25 cellular contexts compared by ENCODE assay signal in the genomic region with DNA sequence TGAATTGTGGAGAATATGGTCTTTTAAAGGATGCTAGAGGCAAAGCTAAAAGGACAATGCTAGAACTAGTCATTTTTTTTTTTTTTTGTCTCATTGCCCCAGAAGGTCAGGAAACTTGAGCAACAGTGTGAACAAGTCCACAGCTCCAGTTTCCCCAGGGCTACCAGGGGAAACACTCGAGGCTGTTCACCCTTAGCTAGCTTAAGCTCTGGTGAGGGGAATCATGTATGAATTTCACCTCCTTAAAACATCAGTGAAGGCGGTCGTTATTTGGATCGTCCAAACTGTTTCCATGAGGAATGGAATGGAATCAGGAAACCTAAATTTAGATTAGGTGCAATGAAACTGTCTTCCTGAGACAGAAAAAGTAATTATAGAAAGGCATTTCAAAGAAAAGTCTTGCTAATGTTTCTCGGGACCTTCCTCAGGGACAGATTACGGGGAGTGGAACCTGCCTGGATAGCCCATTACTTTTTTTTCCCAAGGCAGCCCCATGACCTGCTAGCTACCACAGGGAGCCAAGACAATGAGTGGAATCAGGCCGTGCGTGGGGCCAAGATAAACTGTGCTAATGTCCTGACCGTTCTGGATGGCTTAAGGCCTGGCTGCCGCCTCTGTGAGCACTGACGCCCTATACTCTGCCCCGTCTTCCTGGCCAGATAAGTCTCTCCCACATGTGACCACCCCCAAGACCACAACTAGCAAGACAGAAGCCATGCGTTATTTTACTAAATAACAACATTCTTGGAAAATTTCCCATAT.
DNase-seq lines count a peak whose midpoint lies in the region; ATAC-seq and TF ChIP-seq lines count a peak whose summit lies in the region.
"Had no signal": no experiment of that assay in that cellular context is flagged by ENCODE, and none has a peak within 500 bp of the region (broad histone marks: within the 10 kb centered on the region; RNA-seq: fewer than 3 reads in every experiment).

No MANE protein-coding gene starts in this region.

- no peaks in the 10 kb centered on the region for H3K9me3 ChIP-seq in stomach
- H3K9me3 ChIP-seq: body of pancreas, Peyer's patch, spleen had no signal

- ATAC-seq in left lobe of liver: peak; percentile 95
- no peak for ATAC-seq in HG02884 (IDR thresholded peaks at IDR 0.05; ENCODE audit: unreplicated experiment)
- ATAC-seq: body of pancreas; naive thymus-derived CD8-positive, alpha-beta T cell; SK-N-SH treated with all-trans-retinoic acid at 6 μM for 48 hours had no signal

- H3K27me3 ChIP-seq in stomach: no peaks in the 10 kb centered on the region
- H3K27me3 ChIP-seq: body of pancreas, Peyer's patch, spleen had no signal

- DNase-seq in astrocyte of the hippocampus (ENCODE audit: low read depth, low spot score): peak; percentile 48
- DNase-seq in fibroblast of gingiva (ENCODE audit: low read depth): peak; percentile 42
- DNase-seq in left lobe of liver (ENCODE audit: low spot score): peak; percentile 79
- no peak for DNase-seq in stomach
- no peak for DNase-seq in cortex of kidney (lab: John Stamatoyannopoulos, UW)
- no peak for DNase-seq in inferior parietal cortex (ENCODE audit: extremely low spot score)
- DNase-seq in stimulated activated CD4-positive, alpha-beta T cell treated with anti-CD3 and anti-CD28 coated beads, Interleukin-2, amount 100 ng/mL, for 48 hours: no peak
- DNase-seq: activated CD4-positive, CD25-positive, alpha-beta regulatory T cell treated with anti-CD3 and anti-CD28 coated beads, Interleukin-2, amount 50 U/mL, for 72 hours; activated naive CD4-positive, alpha-beta T cell treated with anti-CD3 and anti-CD28 coated beads, Interleukin-2, amount 10 ng/mL, durations not matched to agents 7 days and 5 days; activated T-cell treated with anti-CD3 and anti-CD28 coated beads, Interleukin-2, amount 50 U/mL, for 48 hours; CD4-positive, alpha-beta T cell; erythroblast; head of caudate nucleus; mesendoderm; naive thymus-derived CD8-positive, alpha-beta T cell; NCI-H2029 treated with DMSO at 0.1 percent for 48 hours; NCI-H446 treated with DMSO at 0.1 percent for 48 hours; Peyer's patch; posterior cingulate gyrus; spleen; substantia nigra; T1000 had no signal

- no peak for TF ChIP-seq CTCF in stomach (IDR thresholded peaks at IDR 0.05)

- peaks cover 0 to 15% (median 8%) of the 10 kb centered on the region in 4 donors for H3K4me1 ChIP-seq in stomach
- H3K4me1 ChIP-seq: Peyer's patch, spleen had no signal

- H3K36me3 ChIP-seq in stomach: no peaks in the 10 kb centered on the region
- H3K36me3 ChIP-seq: Peyer's patch, spleen had no signal

- no peak for TF ChIP-seq POLR2A in stomach (IDR thresholded peaks at IDR 0.05)

- intact Hi-C loops in stomach (cut with DNase I; ENCODE audit: low total_unique reads): no loop called here

- WGBS in stomach, 5 donors: 66 to 78% (median 71%) methylated on average over 13 of the region's 13 CpGs

- no peak overlapping the region for H3K4me3 ChIP-seq in stomach
- H3K4me3 ChIP-seq: body of pancreas, Peyer's patch, spleen had no signal

- TF ChIP-seq EP300 in stomach (IDR thresholded peaks at IDR 0.05): no peak

- peak overlapping the region in 3 of 5 donors; percentile 8 to 24 (median 23) for H3K27ac ChIP-seq in stomach
- H3K27ac ChIP-seq: Peyer's patch, spleen had no signal

Comparison
In these comparisons a context has a peak if more than half of its experiments do, and no peak if none do; other contexts are left out.
1. DNase-seq: peak in astrocyte of the hippocampus (single experiment), fibroblast of gingiva (single experiment) and left lobe of liver (single experiment); none in stomach (single experiment), cortex of kidney (single experiment), inferior parietal cortex (single experiment) and stimulated activated CD4-positive, alpha-beta T cell treated with anti-CD3 and anti-CD28 coated beads, Interleukin-2, amount 100 ng/mL, for 48 hours (0 of 2).